Comparison of ENCODE assay signal across 1 cellular context in genomic region chr5:1312206-1312605, GRCh38.
TF ChIP-seq lines count a peak whose summit lies in the region.

No MANE protein-coding gene starts in this region.

TF ChIP-seq in IMR-90, 13 proteins besides CTCF, POLR2A, EP300 and RAD21:
- no peak for TF ChIP-seq RFX5 (IDR thresholded peaks at IDR 0.05; ENCODE audit: low read depth, low read length)
- TF ChIP-seq FOS (IDR thresholded peaks at IDR 0.05; ENCODE audit: low read depth, low read length): no peak
- TF ChIP-seq BHLHE40 (IDR thresholded peaks at IDR 0.05; ENCODE audit: low read depth, low read length): no peak
- TF ChIP-seq USF2 (IDR thresholded peaks at IDR 0.05; ENCODE audit: low read depth, low read length): no peak
- no peak for TF ChIP-seq NFE2L2 (IDR thresholded peaks at IDR 0.05; ENCODE audit: low read depth, low read length)
- TF ChIP-seq MXI1 (IDR thresholded peaks at IDR 0.05; ENCODE audit: borderline replicate concordance, low read depth, low read length): no peak
- TF ChIP-seq MAZ (IDR thresholded peaks at IDR 0.05; ENCODE audit: borderline replicate concordance, low read depth, low read length): no peak
- TF ChIP-seq CEBPB (IDR thresholded peaks at IDR 0.05; ENCODE audit: low read depth, low read length): no peak
- TF ChIP-seq SMC3 (IDR thresholded peaks at IDR 0.05; ENCODE audit: low read depth, low read length): no peak
- no peak for TF ChIP-seq CHD1 (IDR thresholded peaks at IDR 0.05; ENCODE audit: low read depth, low read length)
- no peak for TF ChIP-seq ELK1 (IDR thresholded peaks at IDR 0.05; ENCODE audit: borderline replicate concordance, low read depth, low read length)
